8 cellular contexts compared by ENCODE assay signal in genomic region chr3:132660056-132660744, GRCh38. TPM values are rescaled to one million over a fixed set of nuclear protein-coding genes. Genes with fewer than 3 reads are reported as not detected.
A peak's percentile ranks its signal among the peaks of the same experiment; 100 is the strongest.
DNase-seq lines count a peak whose midpoint lies in the region; ATAC-seq, FAIRE-seq and TF ChIP-seq lines count a peak whose summit lies in the region.

Gene UBA5, plus strand, starts transcription at chr3:132660329. Its CDS starts 209 bp downstream, at chr3:132660538.

- H2AFZ ChIP-seq in IMR-90 (replicated peaks; ENCODE audit: low read length, poor library complexity) = peak within 1 kb of the TSS; percentile 97

- H3K4ac ChIP-seq in IMR-90 (ENCODE audit: low read depth, low read length) = peak within 1 kb of the TSS; percentile 82

- no peak for TF ChIP-seq CTCF in DOHH2 (IDR thresholded peaks at IDR 0.05; ENCODE audit: low read depth, low read length, poor library complexity, severe bottlenecking)
- no peak for TF ChIP-seq CTCF in IMR-90 (conservative IDR thresholded peaks at IDR 0.05; ENCODE audit: low read depth, low read length)
- TF ChIP-seq CTCF in neutrophil (IDR thresholded peaks at IDR 0.05) = no peak
- TF ChIP-seq CTCF in suprapubic skin (IDR thresholded peaks at IDR 0.05) = no peak

- TF ChIP-seq RAD21 in IMR-90 (IDR thresholded peaks at IDR 0.05; ENCODE audit: low read length) = no peak

- H3K36me3 ChIP-seq in DOHH2 (ENCODE audit: control insufficient read depth, low read length) = peaks cover 14% of the 10 kb centered on the region
- H3K36me3 ChIP-seq in IMR-90 (ENCODE audit: control insufficient read depth, insufficient read depth, low read length) = no peaks in the 10 kb centered on the region
- H3K36me3 ChIP-seq in SJCRH30 = peaks cover 3% of the 10 kb centered on the region; the same call in 1 of the 2 replicates
- H3K36me3 ChIP-seq in neutrophil = no peaks in the 10 kb centered on the region
- no peaks in the 10 kb centered on the region for H3K36me3 ChIP-seq in suprapubic skin

- H3K4me2 ChIP-seq in DOHH2 (ENCODE audit: low read length) (peak within 1 kb of the TSS; percentile 73), IMR-90 (ENCODE audit: low read depth, low read length) (peak within 1 kb of the TSS; percentile 88)

- H3K79me1 ChIP-seq in IMR-90 (ENCODE audit: low read depth in 1 of 2, low read length in 2 of 2) = peaks cover 10 to 42% of the 10 kb centered on the region in 2 experiments; a peak in 3 of 4 replicates

- peak within 1 kb of the TSS; percentile 70 for H3K14ac ChIP-seq in IMR-90 (replicated peaks; ENCODE audit: low read depth, low read length)

- H4K91ac ChIP-seq in IMR-90 (ENCODE audit: insufficient read depth, low read depth, low read length) = peak within 1 kb of the TSS; percentile 73

- peak within 1 kb of the TSS; percentile 76 for H2BK120ac ChIP-seq in IMR-90 (ENCODE audit: low read depth, low read length)

- peak; percentile 61 for DNase-seq in IMR-90
- DNase-seq in SJCRH30 = peak; percentile 76 to 80
- peak; percentile 80 for DNase-seq in activated naive CD4-positive, alpha-beta T cell treated with Interleukin-2 at 50 U/mL for 16 hours
- DNase-seq in frontal cortex (ENCODE audit: low spot score in 2 of 2) = peak; percentile 60 to 63
- DNase-seq in suprapubic skin (ENCODE audit: low spot score in 2 of 2) = peak; percentile 76 to 83

- intact Hi-C loops in IMR-90 (cut with micrococcal nuclease) = no loop called here

- no peaks in the 10 kb centered on the region for H3K9me1 ChIP-seq in IMR-90 (ENCODE audit: insufficient read depth, low read length)

- 0 out of 2 replicates have a peak within 1 kb of the TSS, but pooled peaks have one; percentile 35 for H2BK20ac ChIP-seq in IMR-90 (ENCODE audit: low read depth, low read length)

- ATAC-seq in GM21529 (IDR thresholded peaks at IDR 0.05; ENCODE audit: unreplicated experiment) (peak; percentile 69), IMR-90 (ENCODE audit: low read depth) (peak; percentile 68)

- H4K5ac ChIP-seq in IMR-90 (ENCODE audit: low read depth, low read length) = peak within 1 kb of the TSS; percentile 80

- peak within 1 kb of the TSS; percentile 22; the same call in 2 of the 3 replicates for H2BK15ac ChIP-seq in IMR-90 (ENCODE audit: low read depth, low read length)

- no peaks in the 10 kb centered on the region for H3K9me2 ChIP-seq in DOHH2 (replicated peaks; ENCODE audit: control insufficient read depth, low read length)

- in situ Hi-C loops in IMR-90 (cut with MboI; ENCODE audit: low sequenced_read_pairs) = no loop called here

- peak within 1 kb of the TSS; percentile 73 for H2AK5ac ChIP-seq in IMR-90 (ENCODE audit: low read depth, low read length)

- POLR2A ChIA-PET in IMR-90 (lab: Charles Lee; ENCODE audit: unreplicated experiment) = no interaction called here

- H3K18ac ChIP-seq in IMR-90 (ENCODE audit: low read depth, low read length) = peak within 1 kb of the TSS; percentile 47

- H3K27ac ChIP-seq in DOHH2 (ENCODE audit: low read depth, low read length) (peak within 1 kb of the TSS; percentile 36), IMR-90 (ENCODE audit: insufficient read depth, low read length) (peak within 1 kb of the TSS; percentile 92), SJCRH30 (peak within 1 kb of the TSS; percentile 80), neutrophil (peak within 1 kb of the TSS; percentile 82), suprapubic skin (peak within 1 kb of the TSS; percentile 93)

- TF ChIP-seq EP300 in suprapubic skin (IDR thresholded peaks at IDR 0.05) = no peak

- H3K4me1 ChIP-seq in DOHH2 (ENCODE audit: control insufficient read depth, low read length) (peaks cover 31% of the 10 kb centered on the region), IMR-90 (ENCODE audit: control insufficient read depth, insufficient read depth, low read length) (no peaks in the 10 kb centered on the region), SJCRH30 (peaks cover 3% of the 10 kb centered on the region; the same call in 1 of the 2 replicates), neutrophil (ENCODE audit: control insufficient read depth in 1 of 2, insufficient read depth in 1 of 2, low read depth in 1 of 2, low read length in 1 of 2) (peaks cover 26 to 30% of the 10 kb centered on the region in 2 experiments), suprapubic skin (peaks cover 37% of the 10 kb centered on the region)

- H4K20me1 ChIP-seq in DOHH2 (ENCODE audit: control insufficient read depth, insufficient read depth, low read depth, low read length) (no peaks in the 10 kb centered on the region), IMR-90 (ENCODE audit: insufficient read depth, low read length) (no peaks in the 10 kb centered on the region; the same call in 1 of the 2 replicates)

- H2BK5ac ChIP-seq in IMR-90 (ENCODE audit: low read depth, low read length, poor library complexity, severe bottlenecking) = peak within 1 kb of the TSS; percentile 91

- peak within 1 kb of the TSS; percentile 81 to 92 for H4K8ac ChIP-seq in IMR-90 (ENCODE audit: low read depth in 2 of 2, low read length in 2 of 2)

- H3F3A ChIP-seq in DOHH2 (ENCODE audit: control insufficient read depth, insufficient read depth) = no peaks in the 10 kb centered on the region

- peak within 1 kb of the TSS; percentile 94 for H3K56ac ChIP-seq in IMR-90 (ENCODE audit: extremely low read depth, insufficient read depth, low read length)

- H3K79me2 ChIP-seq in DOHH2 (ENCODE audit: control insufficient read depth, low read length) = peaks cover 85% of the 10 kb centered on the region

- H3K9ac ChIP-seq in IMR-90 (ENCODE audit: low read depth, low read length) = peak within 1 kb of the TSS; percentile 86

- WGBS in IMR-90 (ENCODE audit: extremely low coverage in 2 of 2, insufficient read length in 1 of 2), 2 experiments = 0% methylated on average over 17 of the region's 58 CpGs; no CpG with 5 or more reads in 1 of the 2 experiments
- WGBS in suprapubic skin = under 1% methylated on average over 33 of the region's 58 CpGs

- H3K23ac ChIP-seq in IMR-90 (ENCODE audit: low read depth, low read length) = peak within 1 kb of the TSS; percentile 57

- dilution Hi-C loops in IMR-90 (cut with HindIII; ENCODE audit: low sequenced_read_pairs, unreplicated experiment) = no loop called here

- no peaks in the 10 kb centered on the region for H3K27me3 ChIP-seq in DOHH2 (ENCODE audit: control insufficient read depth, low read length)
- no peaks in the 10 kb centered on the region for H3K27me3 ChIP-seq in IMR-90 (ENCODE audit: control insufficient read depth, insufficient read depth, low read length)
- no peaks in the 10 kb centered on the region for H3K27me3 ChIP-seq in SJCRH30
- no peaks in the 10 kb centered on the region for H3K27me3 ChIP-seq in neutrophil
- H3K27me3 ChIP-seq in suprapubic skin = no peaks in the 10 kb centered on the region

- peak within 1 kb of the TSS; percentile 48 for H2AK9ac ChIP-seq in IMR-90 (replicated peaks; ENCODE audit: low read depth, low read length, poor library complexity)

- peak within 1 kb of the TSS; percentile 86 for H3K4me3 ChIP-seq in DOHH2 (ENCODE audit: low read length)
- peak within 1 kb of the TSS; percentile 84 for H3K4me3 ChIP-seq in IMR-90 (ENCODE audit: insufficient read depth, low read depth, low read length)
- H3K4me3 ChIP-seq in SJCRH30 = peak within 1 kb of the TSS; percentile 99
- peak within 1 kb of the TSS; percentile 80 for H3K4me3 ChIP-seq in neutrophil (ENCODE audit: low read depth in 1 of 2, low read length in 1 of 2)
- peak within 1 kb of the TSS; percentile 92 for H3K4me3 ChIP-seq in suprapubic skin

- CTCF ChIA-PET in IMR-90 (lab: Yijun Ruan, JAX) = interaction anchor here (1.0 to 1.1 kb wide), 2 partner anchors 17 to 18 kb away, joined by 3 read pairs; no protein-coding TSS in a partner anchor

- TF ChIP-seq POLR2A in IMR-90 (IDR thresholded peaks at IDR 0.05; ENCODE audit: low read depth, low read length) = 0 out of 2 replicates have a peak, but pooled peaks have one; percentile 21
- TF ChIP-seq POLR2A in suprapubic skin (IDR thresholded peaks at IDR 0.05) = no peak

- no peaks in the 10 kb centered on the region for H3K9me3 ChIP-seq in DOHH2 (ENCODE audit: control insufficient read depth, insufficient read depth, low read length)
- no peaks in the 10 kb centered on the region for H3K9me3 ChIP-seq in IMR-90 (ENCODE audit: control insufficient read depth, insufficient read depth, low read length)
- H3K9me3 ChIP-seq in SJCRH30 (replicated peaks) = no peaks in the 10 kb centered on the region
- H3K9me3 ChIP-seq in neutrophil = no peaks in the 10 kb centered on the region
- H3K9me3 ChIP-seq in suprapubic skin = no peaks in the 10 kb centered on the region

- FAIRE-seq in frontal cortex (lab: Jason Lieb, UNC) = no peak

- BruUV-seq in IMR-90 (replicated peaks; lab: Mats Ljungman, UMichigan) = no TSS peak

TF ChIP-seq in IMR-90, 13 proteins besides CTCF, POLR2A, EP300 and RAD21:
- no peak for TF ChIP-seq SMC3 (IDR thresholded peaks at IDR 0.05; ENCODE audit: low read depth, low read length)
- no peak for TF ChIP-seq CEBPB (IDR thresholded peaks at IDR 0.05; ENCODE audit: low read depth, low read length)
- 0 out of 2 replicates have a peak, but pooled peaks have one; percentile 1 for TF ChIP-seq FOS (IDR thresholded peaks at IDR 0.05; ENCODE audit: low read depth, low read length)
- peak; percentile 32; the same call in 1 of the 2 replicates for TF ChIP-seq MXI1 (IDR thresholded peaks at IDR 0.05; ENCODE audit: borderline replicate concordance, low read depth, low read length)

RNA-seq across cellular contexts. Expression of gene UBA5, which starts in this region (rescaled TPM):
- total RNA-seq in IMR-90 (2012; rRNA removed) (20.3 and 38.6 TPM in 2 replicates), frontal cortex (77.9 TPM), suprapubic skin (10 to 100 TPM; 16.3 to 52.3 (median 27.5) TPM)
- 30.4 and 43.1 TPM in 2 replicates for polyA plus RNA-seq in IMR-90 (2012; rRNA removed)
- 43.2 and 60.2 TPM in 2 replicates for polyA plus RNA-seq in IMR-90 (2012; cell fraction: cytosol; rRNA removed)
- polyA plus RNA-seq in IMR-90 (2012; cell fraction: nucleus; rRNA removed; ENCODE audit: low replicate concordance) = 37.7 and 52.9 TPM in 2 replicates
- 46.4 and 52.6 TPM in 2 replicates for total RNA-seq in SJCRH30 (2014; rRNA removed; shearing (Covaris generic))

Comparison
In these comparisons a context has a peak if more than half of its experiments do, and no peak if none do; other contexts are left out.
1. Peak in every context shown above with its lines: DNase-seq, ATAC-seq, H3K4me3 ChIP-seq and H3K27ac ChIP-seq.
2. H3K27ac ChIP-seq: peak in every context shown above with its lines; median percentile 93 in suprapubic skin; 92 in IMR-90; 82 in neutrophil; 80 in SJCRH30; 36 in DOHH2.